ENCODE assay signal across 15 cellular contexts in the genomic region with DNA sequence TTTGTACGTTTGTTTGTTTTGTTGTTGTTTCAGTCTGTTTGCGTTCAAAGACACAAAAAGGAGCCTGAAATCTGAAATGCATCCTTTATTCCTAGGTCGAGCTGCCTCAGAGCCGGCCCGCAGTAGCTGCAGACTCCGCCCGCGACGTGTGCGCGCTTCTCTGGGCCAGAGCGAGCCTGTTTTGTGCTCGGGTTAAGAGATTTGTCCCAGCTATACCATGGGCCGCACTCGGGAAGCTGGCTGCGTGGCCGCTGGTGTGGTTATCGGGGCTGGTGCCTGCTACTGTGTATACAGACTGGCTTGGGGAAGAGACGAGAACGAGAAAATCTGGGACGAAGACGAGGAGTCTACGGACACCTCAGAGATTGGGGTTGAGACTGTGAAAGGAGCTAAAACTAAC.
"Had no signal": no experiment of that assay in that cellular context is flagged by ENCODE, and none has a peak within 500 bp of the region (broad histone marks: within the 10 kb centered on the region; RNA-seq: fewer than 3 reads in every experiment).

No MANE protein-coding gene starts in this region.

- H3K4me3 Mint-ChIP-seq: effector memory CD8-positive, alpha-beta T cell; stimulated activated effector memory CD8-positive, alpha-beta T cell treated with anti-CD3 and anti-CD28 coated beads, Interleukin-12 subunit alpha, Interleukin-12 subunit beta, amount 100 ng/mL, for 72 hours had no signal

- ATAC-seq: effector memory CD8-positive, alpha-beta T cell; left ventricle myocardium superior; lower lobe of right lung; naive thymus-derived CD8-positive, alpha-beta T cell; psoas muscle; right cardiac atrium; stimulated activated effector memory CD8-positive, alpha-beta T cell treated with anti-CD3 and anti-CD28 coated beads, Interleukin-12 subunit alpha, Interleukin-12 subunit beta, amount 100 ng/mL, for 72 hours had no signal

- H3K36me3 Mint-ChIP-seq: stimulated activated effector memory CD8-positive, alpha-beta T cell treated with anti-CD3 and anti-CD28 coated beads, Interleukin-12 subunit alpha, Interleukin-12 subunit beta, amount 100 ng/mL, for 72 hours had no signal

- H3K27ac Mint-ChIP-seq: effector memory CD8-positive, alpha-beta T cell; naive thymus-derived CD8-positive, alpha-beta T cell; neural progenitor cell; stimulated activated effector memory CD8-positive, alpha-beta T cell treated with anti-CD3 and anti-CD28 coated beads, Interleukin-12 subunit alpha, Interleukin-12 subunit beta, amount 100 ng/mL, for 72 hours had no signal

- H3K9me3 Mint-ChIP-seq: effector memory CD8-positive, alpha-beta T cell; stimulated activated effector memory CD8-positive, alpha-beta T cell treated with anti-CD3 and anti-CD28 coated beads, Interleukin-12 subunit alpha, Interleukin-12 subunit beta, amount 100 ng/mL, for 72 hours had no signal

- DNase-seq: cortex of kidney; effector memory CD8-positive, alpha-beta T cell; left ventricle myocardium superior; lower lobe of right lung; naive thymus-derived CD8-positive, alpha-beta T cell; psoas muscle; sigmoid colon; stimulated activated CD4-positive, alpha-beta T cell treated with anti-CD3 and anti-CD28 coated beads, Interleukin-2, amount 100 ng/mL, for 24 hours; stimulated activated CD4-positive, alpha-beta T cell treated with anti-CD3 and anti-CD28 coated beads, Interleukin-4, amount 100 ng/mL, for 24 hours; stimulated activated naive CD4-positive, alpha-beta T cell treated with Interleukin-2 at 50 U/mL for 16 hours; stomach; thyroid gland had no signal
